20 cellular contexts compared by ENCODE assay signal in the genomic region with DNA sequence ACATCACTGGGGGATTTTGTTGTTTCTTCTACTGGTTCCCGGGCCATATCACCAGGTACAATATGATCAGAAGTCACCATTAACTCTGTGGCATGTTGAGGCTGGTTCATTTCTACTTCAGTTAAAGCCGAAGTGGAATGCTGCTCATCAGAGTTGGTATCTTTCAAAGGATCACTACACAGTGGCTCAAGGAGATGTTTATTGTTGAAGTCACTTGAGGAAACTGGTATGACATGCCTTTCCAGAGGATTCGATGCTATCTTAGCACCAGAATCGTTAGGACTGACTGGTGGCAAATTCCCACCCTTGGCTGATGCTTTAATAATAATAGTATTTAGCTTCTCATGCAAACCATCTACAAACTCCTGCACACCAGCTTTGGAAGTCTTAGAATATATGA.
"Had no signal": no experiment of that assay in that cellular context is flagged by ENCODE, and none has a peak within 500 bp of the region (broad histone marks: within the 10 kb centered on the region; RNA-seq: fewer than 3 reads in every experiment).

No MANE protein-coding gene starts in this region.

- H3K9me3 ChIP-seq: upper lobe of left lung had no signal

- H3K4me1 Mint-ChIP-seq: nephron had no signal

- H3K27ac Mint-ChIP-seq: stimulated activated naive CD8-positive, alpha-beta T cell treated with anti-CD3 and anti-CD28 coated beads, Interleukin-15, Interleukin-2, amounts not matched to agents 100 ng/mL and 50 ng/mL, for 24 hours had no signal

- H3K9me3 Mint-ChIP-seq: activated CD4-positive, alpha-beta T cell treated with anti-CD3 and anti-CD28 coated beads, Interleukin-2, amount 10 ng/mL, durations not matched to agents 7 days and 5 days; nephron; stimulated activated naive CD8-positive, alpha-beta T cell treated with anti-CD3 and anti-CD28 coated beads, Interleukin-15, Interleukin-2, amounts not matched to agents 100 ng/mL and 50 ng/mL, for 24 hours; T-cell had no signal

- H3K4me3 Mint-ChIP-seq: activated CD4-positive, alpha-beta T cell treated with anti-CD3 and anti-CD28 coated beads, Interleukin-2, amount 10 ng/mL, durations not matched to agents 7 days and 5 days; activated naive CD8-positive, alpha-beta T cell; nephron; stimulated activated naive CD8-positive, alpha-beta T cell treated with anti-CD3 and anti-CD28 coated beads, Interleukin-15, Interleukin-2, amounts not matched to agents 100 ng/mL and 50 ng/mL, for 24 hours; T-cell had no signal

- DNase-seq: activated CD4-positive, alpha-beta T cell treated with anti-CD3 and anti-CD28 coated beads, Interleukin-2, amount 10 ng/mL, durations not matched to agents 7 days and 5 days; activated CD8-positive, alpha-beta memory T cell treated with anti-CD3 and anti-CD28 coated beads for 24 hours; activated CD8-positive, alpha-beta memory T cell treated with anti-CD3 and anti-CD28 coated beads, Interleukin-2, amount 50 U/mL, for 48 hours; amniotic stem cell; caudate nucleus; foreskin fibroblast; hippocampal formation; left colon; midbrain; nucleus accumbens; stimulated activated CD4-positive, alpha-beta T cell treated with anti-CD3 and anti-CD28 coated beads, Interleukin-2, amount 100 ng/mL, for 24 hours; T-cell; T-helper 9 cell; upper lobe of left lung had no signal

- H3K27me3 Mint-ChIP-seq: activated CD4-positive, alpha-beta T cell treated with anti-CD3 and anti-CD28 coated beads, Interleukin-2, amount 10 ng/mL, durations not matched to agents 7 days and 5 days; activated naive CD8-positive, alpha-beta T cell; stimulated activated naive CD8-positive, alpha-beta T cell treated with anti-CD3 and anti-CD28 coated beads, Interleukin-15, Interleukin-2, amounts not matched to agents 100 ng/mL and 50 ng/mL, for 24 hours; T-cell had no signal

- H3K4me1 ChIP-seq: upper lobe of left lung had no signal

- H3K27me3 ChIP-seq: dorsolateral prefrontal cortex, upper lobe of left lung had no signal

- ATAC-seq: left colon, T-cell had no signal

- H3K27ac ChIP-seq: epithelial cell of prostate, upper lobe of left lung had no signal

- H3K4me3 ChIP-seq: dorsolateral prefrontal cortex, lung, upper lobe of left lung had no signal
